15 cellular contexts compared by ENCODE assay signal in the genomic region with DNA sequence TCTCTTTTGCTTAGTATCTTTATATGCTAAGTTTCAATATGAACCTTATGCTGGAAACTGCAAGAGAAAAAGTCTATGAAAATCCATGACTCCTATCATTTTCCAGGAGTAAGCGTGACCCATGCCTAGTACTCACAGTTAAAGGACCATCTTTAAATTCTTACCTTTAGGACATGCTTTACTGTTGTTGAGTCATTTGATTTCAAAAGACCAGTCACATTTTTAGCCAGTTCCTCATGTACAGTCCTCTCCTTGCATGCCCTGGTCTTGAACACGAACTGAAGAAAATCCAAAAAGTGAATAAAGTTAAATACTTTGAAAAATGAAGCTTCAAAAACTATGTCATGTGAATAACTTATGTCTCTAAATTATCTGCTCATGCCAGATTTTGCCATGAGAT.
DNase-seq lines count a peak whose midpoint lies in the region; ATAC-seq and TF ChIP-seq lines count a peak whose summit lies in the region.
"Had no signal": no experiment of that assay in that cellular context is flagged by ENCODE, and none has a peak within 500 bp of the region (broad histone marks: within the 10 kb centered on the region; RNA-seq: fewer than 3 reads in every experiment).

No MANE protein-coding gene starts in this region.

- no peak for ATAC-seq in activated T-cell treated with anti-CD3 and anti-CD28 coated beads, Interleukin-2, amount 50 U/mL, for 72 hours (replicated peaks in 1 of 2)
- ATAC-seq in stimulated activated naive B cell treated with anti-CD40 and anti-IgM and Interleukin-4, amounts not matched to agents 10 μg/mL and 1 μg/mL and 100 μg/mL, for 72 hours (replicated peaks): no peak
- ATAC-seq in WTC11: no peak

- CTCF ChIA-PET in WTC11 (lab: Charles Lee): no interaction called here

- intact Hi-C loops in posterior cingulate gyrus (cut with DNase I): loop anchor here (10.0 kb wide), 1 partner anchor 171 kb away; no protein-coding TSS in a partner anchor

- POLR2A ChIA-PET in WTC11 (lab: Charles Lee): no interaction called here

- no peak overlapping the region for H3K27ac ChIP-seq in GM23248
- H3K27ac ChIP-seq: BLaER1 treated with 17β-estradiol and CSF1 and Interleukin-3, amounts not matched to agents 10 nM and 100 nM; HL-60 had no signal

- H3K27me3 ChIP-seq in GM23248 (replicated peaks; ENCODE audit: insufficient read depth): no peaks in the 10 kb centered on the region
- H3K27me3 ChIP-seq: BLaER1 treated with 17β-estradiol and CSF1 and Interleukin-3, amounts not matched to agents 10 nM and 100 nM had no signal

- H3K27ac Mint-ChIP-seq in activated T-cell treated with anti-CD3 and anti-CD28 coated beads, Interleukin-2, amount 50 U/mL, for 72 hours: peak overlapping the region; percentile 54
- peak overlapping the region; percentile 44 for H3K27ac Mint-ChIP-seq in stimulated activated naive B cell treated with anti-CD40 and anti-IgM and Interleukin-4, amounts not matched to agents 10 μg/mL and 1 μg/mL and 100 μg/mL, for 72 hours
- no peak overlapping the region for H3K27ac Mint-ChIP-seq in WTC11

- H3K4me1 Mint-ChIP-seq in activated T-cell treated with anti-CD3 and anti-CD28 coated beads, Interleukin-2, amount 50 U/mL, for 72 hours (ENCODE audit: low read depth): no peaks in the 10 kb centered on the region
- peaks cover 0 to 3% of the 10 kb centered on the region in 2 donors for H3K4me1 Mint-ChIP-seq in stimulated activated naive B cell treated with anti-CD40 and anti-IgM and Interleukin-4, amounts not matched to agents 10 μg/mL and 1 μg/mL and 100 μg/mL, for 72 hours
- no peaks in the 10 kb centered on the region for H3K4me1 Mint-ChIP-seq in WTC11

- H3K9me2 ChIP-seq in GM23248 (ENCODE audit: insufficient read depth): no peaks in the 10 kb centered on the region

- TF ChIP-seq CTCF in epithelial cell of esophagus (IDR thresholded peaks at IDR 0.05; ENCODE audit: insufficient read depth, low read depth, low read length, missing control alignments) (no peak), WTC11 (IDR thresholded peaks at IDR 0.05) (no peak)

- H3F3A ChIP-seq in GM23248 (ENCODE audit: insufficient read depth): peaks cover 30% of the 10 kb centered on the region

- H3K36me3 Mint-ChIP-seq in activated T-cell treated with anti-CD3 and anti-CD28 coated beads, Interleukin-2, amount 50 U/mL, for 72 hours (ENCODE audit: insufficient read depth in 2 of 2): peaks cover 20 to 47% of the 10 kb centered on the region in 2 donors
- H3K36me3 Mint-ChIP-seq in stimulated activated naive B cell treated with anti-CD40 and anti-IgM and Interleukin-4, amounts not matched to agents 10 μg/mL and 1 μg/mL and 100 μg/mL, for 72 hours: peaks cover 49 to 66% of the 10 kb centered on the region in 2 donors
- no peaks in the 10 kb centered on the region for H3K36me3 Mint-ChIP-seq in WTC11

- H3K9me3 Mint-ChIP-seq in activated T-cell treated with anti-CD3 and anti-CD28 coated beads, Interleukin-2, amount 50 U/mL, for 72 hours: no peaks in the 10 kb centered on the region
- H3K9me3 Mint-ChIP-seq in stimulated activated naive B cell treated with anti-CD40 and anti-IgM and Interleukin-4, amounts not matched to agents 10 μg/mL and 1 μg/mL and 100 μg/mL, for 72 hours: no peaks in the 10 kb centered on the region
- H3K9me3 Mint-ChIP-seq in WTC11: no peaks in the 10 kb centered on the region

- H3K4me3 ChIP-seq in GM23248 (no peak overlapping the region), epithelial cell of esophagus (ENCODE audit: low read length) (no peak overlapping the region)
- H3K4me3 ChIP-seq: BLaER1 treated with 17β-estradiol and CSF1 and Interleukin-3, amounts not matched to agents 10 nM and 100 nM; HAP-1 had no signal

- H3K9me3 ChIP-seq in GM23248 (ENCODE audit: low read depth): no peaks in the 10 kb centered on the region
- H3K9me3 ChIP-seq: BLaER1 treated with 17β-estradiol and CSF1 and Interleukin-3, amounts not matched to agents 10 nM and 100 nM; HAP-1 had no signal

- in situ Hi-C loops in GM23248 (cut with MboI): no loop called here

- no peak overlapping the region for H3K9ac ChIP-seq in GM23248
- H3K9ac ChIP-seq: BLaER1 treated with 17β-estradiol and CSF1 and Interleukin-3, amounts not matched to agents 10 nM and 100 nM had no signal

- no peak for DNase-seq in activated T-cell treated with anti-CD3 and anti-CD28 coated beads, Interleukin-2, amount 50 U/mL, for 72 hours
- no peak for DNase-seq in activated T-cell treated with anti-CD3 and anti-CD28 coated beads, Interleukin-2, amount 50 U/mL, for 1 hour
- DNase-seq in GM23248: peak; percentile 21
- DNase-seq in epithelial cell of esophagus (ENCODE audit: low read depth): peak; percentile 61
- DNase-seq in stimulated activated naive B cell treated with anti-CD40 and anti-IgM and Interleukin-4, amounts not matched to agents 10 μg/mL and 1 μg/mL and 100 μg/mL, for 72 hours: no peak
- no peak for DNase-seq in WTC11 (ENCODE audit: low spot score)
- DNase-seq in posterior cingulate gyrus: no peak
- DNase-seq: ACHN; CD4-positive, CD25-positive, alpha-beta regulatory T cell; DMS79 treated with DMSO at 0.1 percent for 48 hours; EL; GOT3 had no signal

- peaks cover 17% of the 10 kb centered on the region; the same call in 1 of the 2 replicates for H3K36me3 ChIP-seq in GM23248 (ENCODE audit: low read depth)
- H3K36me3 ChIP-seq: HAP-1 had no signal

- no peak overlapping the region for H2AFZ ChIP-seq in GM23248

- H3K4me3 Mint-ChIP-seq in activated T-cell treated with anti-CD3 and anti-CD28 coated beads, Interleukin-2, amount 50 U/mL, for 72 hours: no peak overlapping the region
- no peak overlapping the region for H3K4me3 Mint-ChIP-seq in stimulated activated naive B cell treated with anti-CD40 and anti-IgM and Interleukin-4, amounts not matched to agents 10 μg/mL and 1 μg/mL and 100 μg/mL, for 72 hours
- no peak overlapping the region for H3K4me3 Mint-ChIP-seq in WTC11
- H3K4me3 Mint-ChIP-seq: CD4-positive, CD25-positive, alpha-beta regulatory T cell had no signal

- no peaks in the 10 kb centered on the region for H3K79me2 ChIP-seq in GM23248 (ENCODE audit: insufficient read depth)

- no peak overlapping the region for H3K4me2 ChIP-seq in GM23248 (ENCODE audit: unreplicated experiment)
- H3K4me2 ChIP-seq: BLaER1 treated with 17β-estradiol and CSF1 and Interleukin-3, amounts not matched to agents 10 nM and 100 nM had no signal

- H3K4me1 ChIP-seq in GM23248 (ENCODE audit: insufficient read depth): peaks cover 28% of the 10 kb centered on the region
- H3K4me1 ChIP-seq: BLaER1 treated with 17β-estradiol and CSF1 and Interleukin-3, amounts not matched to agents 10 nM and 100 nM; HAP-1 had no signal

- 95 to 100% methylated on average over 2 of the region's 2 CpGs for WGBS in GM23248 (ENCODE audit: low coverage in 1 of 2, low lambda C conversion rate in 2 of 2, missing lambda C conversion rate in 2 of 2), 2 experiments

- no peaks in the 10 kb centered on the region for H4K20me1 ChIP-seq in GM23248 (ENCODE audit: insufficient read depth)

- no peaks in the 10 kb centered on the region for H3K27me3 Mint-ChIP-seq in activated T-cell treated with anti-CD3 and anti-CD28 coated beads, Interleukin-2, amount 50 U/mL, for 72 hours (ENCODE audit: low read depth)
- no peaks in the 10 kb centered on the region for H3K27me3 Mint-ChIP-seq in stimulated activated naive B cell treated with anti-CD40 and anti-IgM and Interleukin-4, amounts not matched to agents 10 μg/mL and 1 μg/mL and 100 μg/mL, for 72 hours
- H3K27me3 Mint-ChIP-seq in WTC11 (ENCODE audit: low read depth): no peaks in the 10 kb centered on the region
- H3K27me3 Mint-ChIP-seq: CD4-positive, CD25-positive, alpha-beta regulatory T cell had no signal

TF ChIP-seq in WTC11, 78 proteins besides CTCF, POLR2A, EP300 and RAD21 (continues in another document):
- TF ChIP-seq TEAD1 (CRISPR knock-in tag; IDR thresholded peaks at IDR 0.05) (no peak), MAX (CRISPR knock-in tag; IDR thresholded peaks at IDR 0.05) (no peak), HMGXB4 (CRISPR knock-in tag; IDR thresholded peaks at IDR 0.05) (no peak), EMX1 (CRISPR knock-in tag; IDR thresholded peaks at IDR 0.05) (no peak), KAT7 (CRISPR knock-in tag; IDR thresholded peaks at IDR 0.05; ENCODE audit: borderline replicate concordance) (no peak), ZNF416 (CRISPR knock-in tag; IDR thresholded peaks at IDR 0.05) (no peak)
- TF ChIP-seq, protein P1, sequence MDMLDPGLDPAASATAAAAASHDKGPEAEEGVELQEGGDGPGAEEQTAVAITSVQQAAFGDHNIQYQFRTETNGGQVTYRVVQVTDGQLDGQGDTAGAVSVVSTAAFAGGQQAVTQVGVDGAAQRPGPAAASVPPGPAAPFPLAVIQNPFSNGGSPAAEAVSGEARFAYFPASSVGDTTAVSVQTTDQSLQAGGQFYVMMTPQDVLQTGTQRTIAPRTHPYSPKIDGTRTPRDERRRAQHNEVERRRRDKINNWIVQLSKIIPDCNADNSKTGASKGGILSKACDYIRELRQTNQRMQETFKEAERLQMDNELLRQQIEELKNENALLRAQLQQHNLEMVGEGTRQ (CRISPR knock-in tag; IDR thresholded peaks at IDR 0.05): no peak

Comparison
In these comparisons a context has a peak if more than half of its experiments do, and no peak if none do; other contexts are left out.
1. DNase-seq: peak in GM23248 (single experiment) and epithelial cell of esophagus (single experiment); none in activated T-cell treated with anti-CD3 and anti-CD28 coated beads, Interleukin-2, amount 50 U/mL, for 72 hours (0 of 2), activated T-cell treated with anti-CD3 and anti-CD28 coated beads, Interleukin-2, amount 50 U/mL, for 1 hour (single experiment), stimulated activated naive B cell treated with anti-CD40 and anti-IgM and Interleukin-4, amounts not matched to agents 10 μg/mL and 1 μg/mL and 100 μg/mL, for 72 hours (single experiment), WTC11 (single experiment) and posterior cingulate gyrus (0 of 10).